In the genomic region with DNA sequence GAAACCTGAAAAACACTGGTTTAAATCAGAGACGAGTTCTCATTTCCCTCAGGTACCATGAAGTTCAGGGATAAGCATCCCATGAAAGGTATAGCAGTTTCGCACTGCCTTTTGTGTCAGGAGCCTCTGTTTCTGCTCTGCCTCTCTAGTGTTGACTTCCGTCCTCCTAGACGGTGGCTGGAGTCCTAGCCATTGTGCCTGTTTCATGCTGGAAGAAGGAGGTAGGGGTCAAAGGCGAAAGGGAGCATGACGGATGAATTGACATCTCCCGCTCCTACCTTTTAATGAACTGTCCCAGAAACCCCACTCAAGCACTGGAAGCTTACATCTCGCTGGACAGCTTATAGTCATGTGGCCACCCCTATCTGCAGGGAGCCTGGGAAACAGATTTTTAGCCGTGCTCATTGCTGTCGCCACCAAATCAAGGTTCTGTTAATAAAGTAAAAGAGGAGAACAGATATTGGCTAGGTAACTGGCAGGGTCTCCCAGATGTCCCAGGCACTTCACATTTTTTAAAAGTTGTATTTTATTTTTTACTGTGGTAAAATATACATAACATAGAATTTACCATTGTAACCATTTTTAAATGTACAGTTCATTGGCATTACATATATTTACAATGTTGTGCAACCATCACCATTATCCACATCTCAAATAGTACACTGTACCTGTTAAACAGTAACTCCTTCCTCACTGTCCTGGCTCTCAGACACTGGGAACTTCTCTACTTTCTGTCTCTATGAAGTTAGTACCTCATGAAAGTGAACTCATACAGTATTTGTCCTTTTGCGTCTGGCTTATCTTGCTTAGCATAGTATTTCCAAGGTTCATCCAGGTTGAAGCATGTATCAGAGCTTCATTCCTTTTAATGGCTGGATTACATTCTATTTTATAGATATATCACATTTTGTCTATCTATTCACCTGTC, we compare ENCODE assay signal across 11 cellular contexts. TPM values are rescaled to one million over a fixed set of nuclear protein-coding genes. Genes with fewer than 3 reads are reported as not detected.
DNase-seq lines count a peak whose midpoint lies in the region; ATAC-seq and TF ChIP-seq lines count a peak whose summit lies in the region.
"Had no signal": no experiment of that assay in that cellular context is flagged by ENCODE, and none has a peak within 500 bp of the region (broad histone marks: within the 10 kb centered on the region; RNA-seq: fewer than 3 reads in every experiment).

No MANE protein-coding gene starts in this region.

- H3K36me3 ChIP-seq in KOPT-K1 (ENCODE audit: insufficient read depth, low read length): no peaks in the 10 kb centered on the region
- no peaks in the 10 kb centered on the region for H3K36me3 ChIP-seq in brain microvascular endothelial cell (replicated peaks)
- H3K36me3 ChIP-seq in A673 (ENCODE audit: insufficient read depth, low read length, poor library complexity, severe bottlenecking): no peaks in the 10 kb centered on the region
- H3K36me3 ChIP-seq: esophagus squamous epithelium had no signal

- in situ Hi-C loops in brain microvascular endothelial cell (cut with HindIII; ENCODE audit: low pct_ligation_motif_present, low sequenced_read_pairs): loop anchor here (25.0 kb wide), 1 partner anchor 325 kb away; no protein-coding TSS in a partner anchor

- no peak overlapping the region for H3K4me3 ChIP-seq in brain microvascular endothelial cell (ENCODE audit: low read depth, low read length)
- H3K4me3 ChIP-seq in A673 (ENCODE audit: low read depth, low read length, poor library complexity, severe bottlenecking): no peak overlapping the region
- H3K4me3 ChIP-seq: esophagus squamous epithelium had no signal

- no peaks in the 10 kb centered on the region for H3K27me3 Mint-ChIP-seq in CD4-positive, alpha-beta T cell
- H3K27me3 Mint-ChIP-seq in natural killer cell (ENCODE audit: low read depth in 2 of 2): peaks cover 10 to 23% of the 10 kb centered on the region in 2 donors

- H3K9me3 Mint-ChIP-seq in CD4-positive, alpha-beta T cell: no peaks in the 10 kb centered on the region
- no peaks in the 10 kb centered on the region for H3K9me3 Mint-ChIP-seq in natural killer cell

- peak overlapping the region; percentile 68 for H3K27ac Mint-ChIP-seq in CD4-positive, alpha-beta T cell
- peak overlapping the region; percentile 81 to 89 for H3K27ac Mint-ChIP-seq in natural killer cell

- no peak for DNase-seq in CD4-positive, alpha-beta T cell
- no peak for DNase-seq in brain microvascular endothelial cell
- DNase-seq in natural killer cell: no peak
- DNase-seq in NOMO-1 treated with dmso at 0.1 percent for 144 hours (lab: John Stamatoyannopoulos, UW; ENCODE audit: unreplicated experiment): no peak
- no peak for DNase-seq in A673 (ENCODE audit: low spot score)
- DNase-seq: midbrain had no signal

- intact Hi-C loops in CD4-positive, alpha-beta T cell (cut with DNase I, micrococcal nuclease): loop anchor here in 1 of 2 experiments (10.0 kb wide), 2 partner anchors 528 to 978 kb away; no protein-coding TSS in a partner anchor
- intact Hi-C loops in natural killer cell (cut with micrococcal nuclease) (loop anchor here (5.0 kb wide), 1 partner anchor 105 kb away; a partner anchor contains a TSS), A673 (cut with micrococcal nuclease; ENCODE audit: unreplicated experiment) (loop anchor here (10.0 kb wide), 1 partner anchor 588 kb away; no protein-coding TSS in a partner anchor)

- no peaks in the 10 kb centered on the region for H3K9me3 ChIP-seq in CD4-positive, alpha-beta T cell (ENCODE audit: control insufficient read depth, low read length)
- H3K9me3 ChIP-seq in KOPT-K1 (ENCODE audit: insufficient read depth, low read length, poor library complexity, severe bottlenecking) (no peaks in the 10 kb centered on the region), A673 (ENCODE audit: low read depth, low read length, poor library complexity, severe bottlenecking) (no peaks in the 10 kb centered on the region)
- H3K9me3 ChIP-seq: esophagus squamous epithelium had no signal

- no peaks in the 10 kb centered on the region for H3K27me3 ChIP-seq in CD4-positive, alpha-beta T cell (ENCODE audit: control insufficient read depth, insufficient read depth, low read length)
- H3K27me3 ChIP-seq in brain microvascular endothelial cell (replicated peaks): no peaks in the 10 kb centered on the region
- H3K27me3 ChIP-seq in A673 (replicated peaks; ENCODE audit: insufficient read depth, low read depth, low read length, poor library complexity): no peaks in the 10 kb centered on the region

- no peak overlapping the region for H3K27ac ChIP-seq in CD4-positive, alpha-beta T cell (ENCODE audit: low read depth, low read length)
- H3K27ac ChIP-seq in KOPT-K1 (ENCODE audit: low read depth, low read length, poor library complexity, severe bottlenecking): peak overlapping the region; percentile 55
- peak overlapping the region; percentile 94 for H3K27ac ChIP-seq in brain microvascular endothelial cell
- H3K27ac ChIP-seq in A673 (ENCODE audit: low read depth, low read length, poor library complexity, severe bottlenecking): no peak overlapping the region

- ATAC-seq in CD4-positive, alpha-beta T cell (ENCODE audit: poor library complexity): no peak
- ATAC-seq in natural killer cell (no peak), GM19395 (IDR thresholded peaks at IDR 0.05; ENCODE audit: unreplicated experiment) (no peak), HG03108 (IDR thresholded peaks at IDR 0.05; ENCODE audit: unreplicated experiment) (no peak)

- POLR2A ChIA-PET in CD4-positive, alpha-beta T cell (lab: Charles Lee): interaction anchor here (1.2 to 4.8 kb wide), 5 partner anchors 8 to 107 kb away, joined by 3 to 34 read pairs (median 19); no protein-coding TSS in a partner anchor
- POLR2A ChIA-PET in A673 (lab: Charles Lee; ENCODE audit: low non-redundant PET): no interaction called here

- H3K36me3 Mint-ChIP-seq in CD4-positive, alpha-beta T cell (ENCODE audit: low read depth): no peaks in the 10 kb centered on the region
- H3K36me3 Mint-ChIP-seq in natural killer cell: no peaks in the 10 kb centered on the region

- TF ChIP-seq CTCF in CD4-positive, alpha-beta T cell (IDR thresholded peaks at IDR 0.05): no peak
- TF ChIP-seq CTCF in brain microvascular endothelial cell (IDR thresholded peaks at IDR 0.05; ENCODE audit: low read depth, low read length, missing control alignments): no peak
- TF ChIP-seq CTCF in natural killer cell (IDR thresholded peaks at IDR 0.05): no peak
- TF ChIP-seq CTCF in A673 (conservative IDR thresholded peaks at IDR 0.05; ENCODE audit: low read depth, low read length): no peak

- H3K4me1 ChIP-seq in A673 (ENCODE audit: insufficient read depth, low read length, poor library complexity, severe bottlenecking): peaks cover 7% of the 10 kb centered on the region

- H3K4me3 Mint-ChIP-seq in CD4-positive, alpha-beta T cell: no peak overlapping the region
- peak overlapping the region; percentile 60 for H3K4me3 Mint-ChIP-seq in natural killer cell

- peaks cover 73% of the 10 kb centered on the region for H3K4me1 Mint-ChIP-seq in CD4-positive, alpha-beta T cell (ENCODE audit: low read depth)
- peaks cover 23 to 33% of the 10 kb centered on the region in 2 donors for H3K4me1 Mint-ChIP-seq in natural killer cell

- CTCF ChIA-PET in CD4-positive, alpha-beta T cell (lab: Charles Lee): interaction anchor here (0.8 to 1.6 kb wide), 6 partner anchors 30 to 328 kb away, joined by 3 to 5 read pairs (median 3); no protein-coding TSS in a partner anchor
- CTCF ChIA-PET in A673 (lab: Charles Lee): no interaction called here

- BruUV-seq in A673 (replicated peaks; lab: Mats Ljungman, UMichigan): no TSS peak

RNA-seq across cellular contexts. Expression of a gene that starts 55.0 kb away (rescaled TPM):
- 10 to 100 TPM; 49.8 to 52.0 TPM for total RNA-seq in CD4-positive, alpha-beta T cell
- total RNA-seq in natural killer cell (1 to 10 TPM in 1 of 3 donors, under 1 TPM in 2; 0.31 to 2.3 (median 0.78) TPM), A673 (2021) (not detected in 2 replicates)
- total RNA-seq: RPMI7951 had no signal

Comparison
In these comparisons a context has a peak if more than half of its experiments do, and no peak if none do; other contexts are left out.
1. H3K27ac ChIP-seq: peak in KOPT-K1 (single experiment) and brain microvascular endothelial cell (single experiment); none in CD4-positive, alpha-beta T cell (single experiment) and A673 (single experiment).
2. RNA of a gene that starts 55.0 kb away (total RNA-seq): 49.8 to 52.0 TPM in CD4-positive, alpha-beta T cell; 0.31 to 2.3 TPM in natural killer cell and not detected in A673; every median in the first group is over 10 times any median in the second.